ENCODE assay signal across 1 cellular context in the genomic region with DNA sequence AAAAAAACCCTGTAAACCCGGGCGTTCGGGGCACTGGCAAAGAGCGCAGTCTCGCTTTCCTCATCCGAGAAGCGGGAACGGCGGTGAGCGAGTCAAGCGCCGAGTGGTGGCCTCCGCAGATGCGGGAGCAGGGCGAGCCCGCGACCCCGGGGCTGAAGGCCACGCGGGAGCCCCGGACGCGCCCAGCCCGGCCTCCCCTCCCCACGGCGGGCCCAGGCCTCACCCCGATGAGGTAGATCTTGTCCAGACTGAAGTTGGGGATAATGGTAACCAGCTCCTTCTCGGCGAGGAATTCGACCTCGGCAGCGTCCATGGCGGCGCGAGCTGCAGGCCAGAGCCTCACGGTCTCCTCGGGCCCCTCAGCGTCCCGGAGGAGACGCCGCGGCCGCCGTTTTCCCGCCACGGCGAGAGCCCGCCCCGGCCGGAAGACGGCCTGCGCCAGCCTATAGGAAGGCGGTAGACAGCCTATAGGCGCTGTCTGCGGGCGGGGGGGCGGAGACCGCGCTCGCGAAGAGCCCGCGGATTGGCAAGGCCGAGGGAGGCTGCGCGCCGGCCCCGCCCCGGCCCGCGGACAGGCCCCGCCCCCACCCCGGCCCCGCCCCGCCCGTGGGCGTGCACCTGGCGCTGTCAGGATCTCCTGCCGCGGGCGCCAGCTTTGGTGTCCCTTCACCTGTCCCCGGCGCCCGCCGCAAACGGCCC.
TF ChIP-seq lines count a peak whose summit lies in the region.

A gene (minus strand): TSS at position 369 of the 699 bp plus-strand sequence. CDS start 56 bp downstream, at position 313.

TF ChIP-seq in HepG2, 621 proteins besides CTCF, POLR2A, EP300 and RAD21 (continued from another document):
- TF ChIP-seq, protein P1, sequence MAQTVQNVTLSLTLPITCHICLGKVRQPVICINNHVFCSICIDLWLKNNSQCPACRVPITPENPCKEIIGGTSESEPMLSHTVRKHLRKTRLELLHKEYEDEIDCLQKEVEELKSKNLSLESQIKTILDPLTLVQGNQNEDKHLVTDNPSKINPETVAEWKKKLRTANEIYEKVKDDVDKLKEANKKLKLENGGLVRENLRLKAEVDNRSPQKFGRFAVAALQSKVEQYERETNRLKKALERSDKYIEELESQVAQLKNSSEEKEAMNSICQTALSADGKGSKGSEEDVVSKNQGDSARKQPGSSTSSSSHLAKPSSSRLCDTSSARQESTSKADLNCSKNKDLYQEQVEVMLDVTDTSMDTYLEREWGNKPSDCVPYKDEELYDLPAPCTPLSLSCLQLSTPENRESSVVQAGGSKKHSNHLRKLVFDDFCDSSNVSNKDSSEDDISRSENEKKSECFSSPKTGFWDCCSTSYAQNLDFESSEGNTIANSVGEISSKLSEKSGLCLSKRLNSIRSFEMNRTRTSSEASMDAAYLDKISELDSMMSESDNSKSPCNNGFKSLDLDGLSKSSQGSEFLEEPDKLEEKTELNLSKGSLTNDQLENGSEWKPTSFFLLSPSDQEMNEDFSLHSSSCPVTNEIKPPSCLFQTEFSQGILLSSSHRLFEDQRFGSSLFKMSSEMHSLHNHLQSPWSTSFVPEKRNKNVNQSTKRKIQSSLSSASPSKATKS (CRISPR knock-in tag; IDR thresholded peaks at IDR 0.05), result no peak
- TF ChIP-seq FOXA3 (CRISPR knock-in tag; IDR thresholded peaks at IDR 0.05) (no peak), AGO2 (optimal IDR thresholded peaks at IDR 0.05; ENCODE audit: low read depth, low read length) (peak; percentile 28), ZSCAN31 (CRISPR knock-in tag; IDR thresholded peaks at IDR 0.05; ENCODE audit: low read depth) (peak; percentile 60; the same call in 1 of the 2 replicates), FOSL1 (CRISPR knock-in tag; IDR thresholded peaks at IDR 0.05; ENCODE audit: borderline replicate concordance) (no peak), ZNF563 (CRISPR knock-in tag; IDR thresholded peaks at IDR 0.05) (peak; percentile 80), KAT8 (CRISPR knock-in tag; IDR thresholded peaks at IDR 0.05) (peak; percentile 83), HOXA9 (CRISPR knock-in tag; IDR thresholded peaks at IDR 0.05; ENCODE audit: borderline replicate concordance) (0 out of 2 replicates have a peak, but pooled peaks have one; percentile 56), NFIB (CRISPR knock-in tag; IDR thresholded peaks at IDR 0.05; ENCODE audit: borderline replicate concordance) (no peak), ZNF674 (CRISPR knock-in tag; IDR thresholded peaks at IDR 0.05; ENCODE audit: low read depth) (no peak), MAZ (IDR thresholded peaks at IDR 0.05; ENCODE audit: borderline replicate concordance, low read depth, low read length) (peak; percentile 45; the same call in 1 of the 2 replicates), MAZ (CRISPR knock-in tag; IDR thresholded peaks at IDR 0.05; ENCODE audit: low read depth) (peak; percentile 27; the same call in 1 of the 2 replicates)
- TF ChIP-seq, protein P2, sequence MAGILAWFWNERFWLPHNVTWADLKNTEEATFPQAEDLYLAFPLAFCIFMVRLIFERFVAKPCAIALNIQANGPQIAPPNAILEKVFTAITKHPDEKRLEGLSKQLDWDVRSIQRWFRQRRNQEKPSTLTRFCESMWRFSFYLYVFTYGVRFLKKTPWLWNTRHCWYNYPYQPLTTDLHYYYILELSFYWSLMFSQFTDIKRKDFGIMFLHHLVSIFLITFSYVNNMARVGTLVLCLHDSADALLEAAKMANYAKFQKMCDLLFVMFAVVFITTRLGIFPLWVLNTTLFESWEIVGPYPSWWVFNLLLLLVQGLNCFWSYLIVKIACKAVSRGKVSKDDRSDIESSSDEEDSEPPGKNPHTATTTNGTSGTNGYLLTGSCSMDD (CRISPR knock-in tag; IDR thresholded peaks at IDR 0.05), result peak; percentile 81; the same call in 1 of the 2 replicates
